20 cellular contexts compared by ENCODE assay signal in the genomic region with DNA sequence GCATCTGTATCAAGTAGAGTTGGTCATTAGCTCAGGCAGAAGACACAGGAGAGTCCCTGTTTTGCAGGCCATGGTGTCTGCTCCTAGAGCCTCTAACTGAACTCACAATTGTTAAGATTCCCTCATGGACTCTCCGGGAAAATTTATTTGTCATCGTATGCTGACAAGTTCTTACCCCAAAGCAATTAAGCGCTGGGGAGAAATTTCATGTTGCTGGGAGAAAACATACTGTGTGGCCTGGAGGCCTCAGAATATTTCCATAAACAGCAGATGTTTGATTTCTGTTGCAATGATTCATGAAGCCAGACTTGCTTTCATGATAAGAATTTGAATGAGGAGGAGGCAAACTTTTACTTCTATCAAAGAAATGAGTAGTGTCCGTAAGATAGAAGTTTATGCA.
"Had no signal": no experiment of that assay in that cellular context is flagged by ENCODE, and none has a peak within 500 bp of the region (broad histone marks: within the 10 kb centered on the region; RNA-seq: fewer than 3 reads in every experiment).

No MANE protein-coding gene starts in this region.

- H3K36me3 ChIP-seq: esophagus muscularis mucosa, neural progenitor cell, ovary, tibial artery, upper lobe of right lung, vagina had no signal

- H3K4me1 ChIP-seq: neural progenitor cell, tibial artery, upper lobe of right lung, vagina had no signal

- ATAC-seq: natural killer cell; stimulated activated effector memory CD8-positive, alpha-beta T cell treated with anti-CD3 and anti-CD28 coated beads, Interleukin-12 subunit alpha, Interleukin-12 subunit beta, amount 100 ng/mL, for 72 hours; stimulated activated naive CD8-positive, alpha-beta T cell treated with anti-CD3 and anti-CD28 coated beads, Interleukin-15, Interleukin-2, amounts not matched to agents 100 U/mL and 50 U/mL, for 24 hours; upper lobe of right lung had no signal

- H3K36me3 Mint-ChIP-seq: immature natural killer cell; natural killer cell; neural progenitor cell; stimulated activated effector memory CD8-positive, alpha-beta T cell treated with anti-CD3 and anti-CD28 coated beads, Interleukin-12 subunit alpha, Interleukin-12 subunit beta, amount 100 ng/mL, for 72 hours had no signal

- DNase-seq: cortex of kidney; dorsolateral prefrontal cortex; effector memory CD4-positive, alpha-beta T cell; foreskin fibroblast; immature natural killer cell; mammary epithelial cell; natural killer cell; nucleus accumbens; ovary; right cardiac atrium; stimulated activated CD4-positive, alpha-beta T cell treated with anti-CD3 and anti-CD28 coated beads, Interleukin-4, amount 100 ng/mL, for 1 hour; stimulated activated CD8-positive, alpha-beta memory T cell treated with anti-CD3 and anti-CD28 coated beads, Interleukin-4, amount 100 ng/mL, for 48 hours; stimulated activated naive CD8-positive, alpha-beta T cell treated with anti-CD3 and anti-CD28 coated beads, Interleukin-15, Interleukin-2, amounts not matched to agents 100 U/mL and 50 U/mL, for 24 hours; tibial artery; upper lobe of right lung had no signal

- H3K4me3 Mint-ChIP-seq: immature natural killer cell; natural killer cell; neural progenitor cell; stimulated activated effector memory CD8-positive, alpha-beta T cell treated with anti-CD3 and anti-CD28 coated beads, Interleukin-12 subunit alpha, Interleukin-12 subunit beta, amount 100 ng/mL, for 72 hours had no signal

- H3K9me3 ChIP-seq: esophagus muscularis mucosa, ovary, tibial artery, upper lobe of right lung, vagina had no signal

- H3K27ac Mint-ChIP-seq: immature natural killer cell; natural killer cell; neural progenitor cell; stimulated activated effector memory CD8-positive, alpha-beta T cell treated with anti-CD3 and anti-CD28 coated beads, Interleukin-12 subunit alpha, Interleukin-12 subunit beta, amount 100 ng/mL, for 72 hours had no signal

- H3K4me3 ChIP-seq: dorsolateral prefrontal cortex, esophagus muscularis mucosa, neural progenitor cell, ovary, tibial artery, upper lobe of right lung, vagina had no signal

- H3K4me2 ChIP-seq: neural progenitor cell had no signal

- H3K9me3 Mint-ChIP-seq: natural killer cell had no signal

- H3K4me1 Mint-ChIP-seq: immature natural killer cell; natural killer cell; neural progenitor cell; stimulated activated effector memory CD8-positive, alpha-beta T cell treated with anti-CD3 and anti-CD28 coated beads, Interleukin-12 subunit alpha, Interleukin-12 subunit beta, amount 100 ng/mL, for 72 hours had no signal

- H3K27ac ChIP-seq: dorsolateral prefrontal cortex, epithelial cell of prostate, neural progenitor cell, ovary, tibial artery, upper lobe of right lung, vagina had no signal

- H3K9ac ChIP-seq: neural progenitor cell had no signal

- H2AFZ ChIP-seq: neural progenitor cell had no signal

- H3K27me3 ChIP-seq: esophagus muscularis mucosa, neural progenitor cell, ovary, tibial artery, upper lobe of right lung, vagina had no signal
